In the genomic region with DNA sequence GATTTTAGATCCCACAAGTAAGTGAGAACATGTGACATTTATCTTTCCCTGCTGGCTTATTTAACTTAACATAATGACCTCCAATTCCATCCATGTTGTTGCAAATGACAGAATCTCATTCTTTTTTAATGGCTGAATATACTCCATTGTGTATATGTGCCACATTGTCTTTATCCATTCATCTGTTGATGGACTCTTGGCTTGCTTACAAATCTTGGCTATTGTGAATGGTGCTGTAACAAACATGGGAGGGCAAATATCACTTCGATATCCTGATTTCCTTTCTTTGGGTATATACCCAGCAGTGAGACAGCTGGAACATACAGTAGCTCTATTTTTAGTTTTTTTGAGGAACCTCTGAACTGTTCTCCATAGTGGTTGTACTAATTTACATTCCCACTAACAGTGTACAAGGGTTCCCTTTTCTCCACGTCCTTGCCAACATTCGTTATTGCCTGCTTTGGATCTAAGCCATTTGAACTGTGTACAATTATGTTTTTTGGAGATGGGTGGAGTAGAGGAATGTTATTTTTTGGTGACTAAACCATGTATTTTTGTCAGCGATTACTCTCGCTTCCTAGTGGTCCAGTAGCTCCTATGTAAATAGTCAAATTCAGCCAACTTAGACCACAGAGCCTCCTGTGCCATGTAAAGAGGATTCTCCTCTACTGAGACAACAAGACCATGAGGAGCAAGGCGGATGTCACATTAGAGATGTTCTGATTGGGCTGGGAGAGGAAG, we compare ENCODE assay signal across 1 cellular context.
TF ChIP-seq lines count a peak whose summit lies in the region.

No MANE protein-coding gene starts in this region.

TF ChIP-seq in WTC11, 78 proteins besides CTCF, POLR2A, EP300 and RAD21 (continued from another document):
- TF ChIP-seq, protein P1, sequence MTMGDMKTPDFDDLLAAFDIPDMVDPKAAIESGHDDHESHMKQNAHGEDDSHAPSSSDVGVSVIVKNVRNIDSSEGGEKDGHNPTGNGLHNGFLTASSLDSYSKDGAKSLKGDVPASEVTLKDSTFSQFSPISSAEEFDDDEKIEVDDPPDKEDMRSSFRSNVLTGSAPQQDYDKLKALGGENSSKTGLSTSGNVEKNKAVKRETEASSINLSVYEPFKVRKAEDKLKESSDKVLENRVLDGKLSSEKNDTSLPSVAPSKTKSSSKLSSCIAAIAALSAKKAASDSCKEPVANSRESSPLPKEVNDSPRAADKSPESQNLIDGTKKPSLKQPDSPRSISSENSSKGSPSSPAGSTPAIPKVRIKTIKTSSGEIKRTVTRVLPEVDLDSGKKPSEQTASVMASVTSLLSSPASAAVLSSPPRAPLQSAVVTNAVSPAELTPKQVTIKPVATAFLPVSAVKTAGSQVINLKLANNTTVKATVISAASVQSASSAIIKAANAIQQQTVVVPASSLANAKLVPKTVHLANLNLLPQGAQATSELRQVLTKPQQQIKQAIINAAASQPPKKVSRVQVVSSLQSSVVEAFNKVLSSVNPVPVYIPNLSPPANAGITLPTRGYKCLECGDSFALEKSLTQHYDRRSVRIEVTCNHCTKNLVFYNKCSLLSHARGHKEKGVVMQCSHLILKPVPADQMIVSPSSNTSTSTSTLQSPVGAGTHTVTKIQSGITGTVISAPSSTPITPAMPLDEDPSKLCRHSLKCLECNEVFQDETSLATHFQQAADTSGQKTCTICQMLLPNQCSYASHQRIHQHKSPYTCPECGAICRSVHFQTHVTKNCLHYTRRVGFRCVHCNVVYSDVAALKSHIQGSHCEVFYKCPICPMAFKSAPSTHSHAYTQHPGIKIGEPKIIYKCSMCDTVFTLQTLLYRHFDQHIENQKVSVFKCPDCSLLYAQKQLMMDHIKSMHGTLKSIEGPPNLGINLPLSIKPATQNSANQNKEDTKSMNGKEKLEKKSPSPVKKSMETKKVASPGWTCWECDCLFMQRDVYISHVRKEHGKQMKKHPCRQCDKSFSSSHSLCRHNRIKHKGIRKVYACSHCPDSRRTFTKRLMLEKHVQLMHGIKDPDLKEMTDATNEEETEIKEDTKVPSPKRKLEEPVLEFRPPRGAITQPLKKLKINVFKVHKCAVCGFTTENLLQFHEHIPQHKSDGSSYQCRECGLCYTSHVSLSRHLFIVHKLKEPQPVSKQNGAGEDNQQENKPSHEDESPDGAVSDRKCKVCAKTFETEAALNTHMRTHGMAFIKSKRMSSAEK (CRISPR knock-in tag; IDR thresholded peaks at IDR 0.05; ENCODE audit: borderline replicate concordance): no peak
- TF ChIP-seq TEAD1 (CRISPR knock-in tag; IDR thresholded peaks at IDR 0.05) (no peak), ZNF425 (CRISPR knock-in tag; conservative IDR thresholded peaks at IDR 0.05) (no peak), ZNF416 (CRISPR knock-in tag; IDR thresholded peaks at IDR 0.05) (no peak), NR2C2 (CRISPR knock-in tag; IDR thresholded peaks at IDR 0.05) (no peak), KAT7 (CRISPR knock-in tag; IDR thresholded peaks at IDR 0.05; ENCODE audit: borderline replicate concordance) (no peak)
- TF ChIP-seq, protein P2, sequence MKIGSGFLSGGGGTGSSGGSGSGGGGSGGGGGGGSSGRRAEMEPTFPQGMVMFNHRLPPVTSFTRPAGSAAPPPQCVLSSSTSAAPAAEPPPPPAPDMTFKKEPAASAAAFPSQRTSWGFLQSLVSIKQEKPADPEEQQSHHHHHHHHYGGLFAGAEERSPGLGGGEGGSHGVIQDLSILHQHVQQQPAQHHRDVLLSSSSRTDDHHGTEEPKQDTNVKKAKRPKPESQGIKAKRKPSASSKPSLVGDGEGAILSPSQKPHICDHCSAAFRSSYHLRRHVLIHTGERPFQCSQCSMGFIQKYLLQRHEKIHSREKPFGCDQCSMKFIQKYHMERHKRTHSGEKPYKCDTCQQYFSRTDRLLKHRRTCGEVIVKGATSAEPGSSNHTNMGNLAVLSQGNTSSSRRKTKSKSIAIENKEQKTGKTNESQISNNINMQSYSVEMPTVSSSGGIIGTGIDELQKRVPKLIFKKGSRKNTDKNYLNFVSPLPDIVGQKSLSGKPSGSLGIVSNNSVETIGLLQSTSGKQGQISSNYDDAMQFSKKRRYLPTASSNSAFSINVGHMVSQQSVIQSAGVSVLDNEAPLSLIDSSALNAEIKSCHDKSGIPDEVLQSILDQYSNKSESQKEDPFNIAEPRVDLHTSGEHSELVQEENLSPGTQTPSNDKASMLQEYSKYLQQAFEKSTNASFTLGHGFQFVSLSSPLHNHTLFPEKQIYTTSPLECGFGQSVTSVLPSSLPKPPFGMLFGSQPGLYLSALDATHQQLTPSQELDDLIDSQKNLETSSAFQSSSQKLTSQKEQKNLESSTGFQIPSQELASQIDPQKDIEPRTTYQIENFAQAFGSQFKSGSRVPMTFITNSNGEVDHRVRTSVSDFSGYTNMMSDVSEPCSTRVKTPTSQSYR (CRISPR knock-in tag; IDR thresholded peaks at IDR 0.05): no peak
